Comparison of ENCODE assay signal across 8 cellular contexts in genomic region chr20:57435498-57436222, GRCh38. TPM values are rescaled to one million over a fixed set of nuclear protein-coding genes. Genes with fewer than 3 reads are reported as not detected.
DNase-seq lines count a peak whose midpoint lies in the region; ATAC-seq, FAIRE-seq and TF ChIP-seq lines count a peak whose summit lies in the region.
"Had no signal": no experiment of that assay in that cellular context is flagged by ENCODE, and none has a peak within 500 bp of the region (broad histone marks: within the 10 kb centered on the region; RNA-seq: fewer than 3 reads in every experiment).

No MANE protein-coding gene starts in this region.

- H3K27me3 Mint-ChIP-seq in activated CD4-positive, alpha-beta T cell treated with anti-CD3 and anti-CD28 coated beads for 36 hours: no peaks in the 10 kb centered on the region

- no peak overlapping the region for H3K27ac Mint-ChIP-seq in activated CD4-positive, alpha-beta T cell treated with anti-CD3 and anti-CD28 coated beads for 36 hours

- no peak overlapping the region for H3K4me3 Mint-ChIP-seq in activated CD4-positive, alpha-beta T cell treated with anti-CD3 and anti-CD28 coated beads for 36 hours

- FAIRE-seq in H54 (lab: Jason Lieb, UNC): no peak
- FAIRE-seq: islet of Langerhans had no signal

- POLR2A ChIA-PET in activated CD4-positive, alpha-beta T cell treated with anti-CD3 and anti-CD28 coated beads for 36 hours (lab: Charles Lee): interaction anchor here (0.7 to 0.9 kb wide), 2 partner anchors 22 to 37 kb away, joined by 3 read pairs; no protein-coding TSS in a partner anchor

- H3K36me3 Mint-ChIP-seq in activated CD4-positive, alpha-beta T cell treated with anti-CD3 and anti-CD28 coated beads for 36 hours (ENCODE audit: low read depth): no peaks in the 10 kb centered on the region

- peak; percentile 37 for DNase-seq in H54 (ENCODE audit: insufficient read length, low spot score)
- DNase-seq in NCI-H2107 (lab: John Stamatoyannopoulos, UW): peak; percentile 97
- peak; percentile 57 for DNase-seq in activated CD4-positive, alpha-beta T cell treated with anti-CD3 and anti-CD28 coated beads for 36 hours
- DNase-seq in fibroblast of peridontal ligament (ENCODE audit: extremely low read depth): peak; percentile 5
- peak; percentile 46 to 96 (median 79) for DNase-seq in posterior cingulate gyrus
- no peak for DNase-seq in activated CD4-positive, CD25-positive, alpha-beta regulatory T cell treated with anti-CD3 and anti-CD28 coated beads, Interleukin-2, amount 50 U/mL, for 72 hours

- intact Hi-C loops in activated CD4-positive, alpha-beta T cell treated with anti-CD3 and anti-CD28 coated beads for 36 hours (cut with DNase I, micrococcal nuclease): no loop called here
- intact Hi-C loops in posterior cingulate gyrus (cut with DNase I): loop anchor here (10.0 kb wide), 1 partner anchor 59 kb away; no protein-coding TSS in a partner anchor

- H3K4me1 Mint-ChIP-seq in activated CD4-positive, alpha-beta T cell treated with anti-CD3 and anti-CD28 coated beads for 36 hours: peaks cover 51% of the 10 kb centered on the region

- CTCF ChIA-PET in activated CD4-positive, alpha-beta T cell treated with anti-CD3 and anti-CD28 coated beads for 36 hours (lab: Charles Lee): interaction anchor here (0.8 to 1.5 kb wide), 4 partner anchors 12 to 60 kb away, joined by 3 to 6 read pairs (median 3); no protein-coding TSS in a partner anchor

- TF ChIP-seq POLR2A in H54 (IDR thresholded peaks at IDR 0.05; ENCODE audit: low read depth, low read length): no peak

- peak; percentile 10 for ATAC-seq in activated CD4-positive, alpha-beta T cell treated with anti-CD3 and anti-CD28 coated beads for 36 hours
- ATAC-seq in GM21576 (IDR thresholded peaks at IDR 0.05; ENCODE audit: unreplicated experiment): no peak

- no peaks in the 10 kb centered on the region for H3K9me3 Mint-ChIP-seq in activated CD4-positive, alpha-beta T cell treated with anti-CD3 and anti-CD28 coated beads for 36 hours (ENCODE audit: low read depth)

RNA-seq across cellular contexts. Expression of gene RBM38, which starts 44.5 kb away (rescaled TPM):
- 100 to 1,000 TPM in 1 of 2 experiments, 10 to 100 TPM in 1; 96.5 to 101 TPM for total RNA-seq in activated CD4-positive, alpha-beta T cell treated with anti-CD3 and anti-CD28 coated beads for 36 hours
